ENCODE assay signal across 8 cellular contexts in genomic region chr9:120715331-120715924, GRCh38. TPM values are rescaled to one million over a fixed set of nuclear protein-coding genes. Genes with fewer than 3 reads are reported as not detected.
DNase-seq lines count a peak whose midpoint lies in the region; ATAC-seq, FAIRE-seq and TF ChIP-seq lines count a peak whose summit lies in the region.

No MANE protein-coding gene starts in this region.

- H3K27me3 Mint-ChIP-seq in MCF 10A (ENCODE audit: insufficient read depth, unreplicated experiment): no peaks in the 10 kb centered on the region

- H3K27ac ChIP-seq in kidney (ENCODE audit: low read depth in 2 of 2, low read length in 2 of 2): peak overlapping the region in 1 of 2 donors; percentile 23

- H3K9me3 ChIP-seq in kidney (ENCODE audit: control insufficient read depth in 1 of 2, low read length in 2 of 2): no peaks in the 10 kb centered on the region

- H3K9me3 Mint-ChIP-seq in MCF 10A (ENCODE audit: unreplicated experiment): no peaks in the 10 kb centered on the region

- H3K27ac Mint-ChIP-seq in MCF 10A (ENCODE audit: low read depth, unreplicated experiment): no peak overlapping the region

- no peak for FAIRE-seq in kidney (lab: Jason Lieb, UNC)

- CTCF ChIA-PET in BJ (lab: Yijun Ruan, JAX) (no interaction called here), MCF 10A (lab: Yijun Ruan, JAX) (interaction anchor here (0.6 to 1.5 kb wide), 4 partner anchors 17 to 504 kb away, joined by 3 to 4 read pairs (median 4); no protein-coding TSS in a partner anchor)

- TF ChIP-seq CTCF in BJ (IDR thresholded peaks at IDR 0.05; ENCODE audit: insufficient read depth, low read depth, low read length) (no peak), MCF 10A (IDR thresholded peaks at IDR 0.05; ENCODE audit: unreplicated experiment) (no peak), kidney (IDR thresholded peaks at IDR 0.05; ENCODE audit: borderline replicate concordance, extremely low read depth, insufficient read depth) (no peak)

- peak overlapping the region in 1 of 2 donors; percentile 73 for H3K9ac ChIP-seq in kidney (ENCODE audit: low read length in 2 of 2)

- DNase-seq in BJ (ENCODE audit: low read depth) (peak; percentile 57), MCF 10A (ENCODE audit: unreplicated experiment) (no peak), kidney (peak; percentile 88), stromal cell of bone marrow (ENCODE audit: low read depth) (peak; percentile 76), DMS114 treated with DMSO at 0.1 percent for 48 hours (lab: John Stamatoyannopoulos, UW; ENCODE audit: unreplicated experiment) (no peak)
- DNase-seq in Jurkat, Clone E6-1 (ENCODE audit: low read depth, low spot score): no peak
- DNase-seq in stimulated activated CD4-positive, alpha-beta T cell treated with anti-CD3 and anti-CD28 coated beads, Interleukin-2, amount 100 ng/mL, for 24 hours: no peak

- ATAC-seq in GM19023 (IDR thresholded peaks at IDR 0.05; ENCODE audit: unreplicated experiment): no peak

- intact Hi-C loops in MCF 10A (cut with micrococcal nuclease): no loop called here
- intact Hi-C loops in kidney (cut with DNase I): no loop called here

- H3K4me1 ChIP-seq in kidney (ENCODE audit: control insufficient read depth in 1 of 2, insufficient read depth in 1 of 2, low read depth in 1 of 2, low read length in 2 of 2): peaks cover 3 to 10% of the 10 kb centered on the region in 2 donors

- no TSS peak for BruUV-seq in MCF 10A (replicated peaks; lab: Mats Ljungman, UMichigan)

- no peaks in the 10 kb centered on the region for H3K27me3 ChIP-seq in BJ (ENCODE audit: control insufficient read depth, insufficient read depth, low read length)

- H3K36me3 ChIP-seq in BJ (ENCODE audit: control insufficient read depth, insufficient read depth, low read length) (no peaks in the 10 kb centered on the region), kidney (ENCODE audit: control insufficient read depth in 1 of 2, insufficient read depth in 2 of 2, low read length in 2 of 2) (no peaks in the 10 kb centered on the region)

- no peaks in the 10 kb centered on the region for H3K36me3 Mint-ChIP-seq in MCF 10A (ENCODE audit: insufficient read depth, unreplicated experiment)

- no peak overlapping the region for H3K4me3 ChIP-seq in BJ (ENCODE audit: low read depth, low read length)
- peak overlapping the region; percentile 80 for H3K4me3 ChIP-seq in Jurkat, Clone E6-1 (ENCODE audit: low read length)
- peak overlapping the region in 1 of 2 donors; percentile 75 for H3K4me3 ChIP-seq in kidney (ENCODE audit: low read length in 2 of 2)

- H3K4me1 Mint-ChIP-seq in MCF 10A (ENCODE audit: insufficient read depth, unreplicated experiment): peaks cover 18% of the 10 kb centered on the region

- peak overlapping the region; percentile 91 for H3K4me3 Mint-ChIP-seq in MCF 10A (ENCODE audit: unreplicated experiment)

- POLR2A ChIA-PET in BJ (lab: Charles Lee) (interaction anchor here (0.7 kb wide), 1 partner anchor 20 kb away, joined by 4 read pairs; no protein-coding TSS in a partner anchor), MCF 10A (lab: Yijun Ruan, JAX) (interaction anchor here (0.6 to 1.9 kb wide), 8 partner anchors 9 to 182 kb away, joined by 3 to 9 read pairs (median 4); partner anchors contain the start of gene FBXW2)

RNA-seq across cellular contexts. Expression of gene MEGF9, which starts 1.2 kb away (rescaled TPM):
- polyA plus RNA-seq in BJ (2011; rRNA removed) (1.1 and 2.0 TPM in 2 replicates), kidney (ENCODE audit: insufficient read depth, low read depth, low replicate concordance) (12.4 TPM)
- polyA minus RNA-seq in BJ (2011; rRNA and poly(A)+ RNA removed): 0.85 and 1.3 TPM in 2 replicates
- polyA plus RNA-seq in Jurkat, Clone E6-1 (2012; ENCODE audit: insufficient read depth, insufficient read length): 8.0 TPM
- total RNA-seq in MCF 10A (2022) (5.7 and 6.9 TPM in 2 replicates), kidney (20.4 TPM)

Comparison
In these comparisons a context has a peak if more than half of its experiments do, and no peak if none do; other contexts are left out.
1. DNase-seq: peak in BJ (single experiment), kidney (single experiment) and stromal cell of bone marrow (single experiment); none in Jurkat, Clone E6-1 (single experiment), MCF 10A (single experiment), stimulated activated CD4-positive, alpha-beta T cell treated with anti-CD3 and anti-CD28 coated beads, Interleukin-2, amount 100 ng/mL, for 24 hours (0 of 2) and DMS114 treated with DMSO at 0.1 percent for 48 hours (single experiment).